In genomic region chr22:22835242-22835641, GRCh38 we compare ENCODE assay signal across 37 cellular contexts. TPM values are rescaled to one million over a fixed set of nuclear protein-coding genes. Genes with fewer than 3 reads are reported as not detected.
"Had no signal": no experiment of that assay in that cellular context is flagged by ENCODE, and none has a peak within 500 bp of the region (broad histone marks: within the 10 kb centered on the region; RNA-seq: fewer than 3 reads in every experiment).

No MANE protein-coding gene starts in this region.

- DNase-seq: activated B cell treated with CpG ODN at 0.5 μM for 24 hours; activated CD4-positive, alpha-beta memory T cell treated with anti-CD3 and anti-CD28 coated beads for 36 hours; activated CD4-positive, alpha-beta T cell treated with anti-CD3 and anti-CD28 coated beads for 4 hours; activated CD4-positive, alpha-beta T cell treated with anti-CD3 and anti-CD28 coated beads, Interleukin-2, amount 50 U/mL, for 1 hour; activated CD4-positive, alpha-beta T cell treated with anti-CD3 and anti-CD28 coated beads, Interleukin-2, amount 50 U/mL, for 4 hours; activated CD4-positive, CD25-positive, alpha-beta regulatory T cell treated with anti-CD3 and anti-CD28 coated beads, Interleukin-2, amount 50 U/mL, for 72 hours; activated CD8-positive, alpha-beta memory T cell treated with anti-CD3 and anti-CD28 coated beads, Interleukin-2, amount 50 U/mL, for 4 hours; activated CD8-positive, alpha-beta T cell treated with anti-CD3 and anti-CD28 coated beads for 36 hours; activated effector memory CD4-positive, alpha-beta T cell treated with anti-CD3 and anti-CD28 coated beads, Interleukin-2, amount 50 U/mL, for 16 hours; activated naive CD4-positive, alpha-beta T cell treated with anti-CD3 and anti-CD28 coated beads, Interleukin-2, amount 10 ng/mL, durations not matched to agents 7 days and 5 days; activated naive CD4-positive, alpha-beta T cell treated with Interleukin-2 at 50 U/mL for 16 hours; activated naive CD8-positive, alpha-beta T cell treated with anti-CD3 and anti-CD28 coated beads, Interleukin-2, amount 10 ng/mL, durations not matched to agents 7 days and 5 days; activated naive CD8-positive, alpha-beta T cell treated with anti-CD3 and anti-CD28 coated beads, Interleukin-2, amount 50 U/mL, for 24 hours; activated T-cell treated with anti-CD3 and anti-CD28 coated beads for 4 hours; activated T-cell treated with anti-CD3 and anti-CD28 coated beads, Interleukin-2, amount 50 U/mL, for 1 hour; activated T-cell treated with anti-CD3 and anti-CD28 coated beads, Interleukin-2, amount 50 U/mL, for 4 hours; activated T-cell treated with anti-CD3 and anti-CD28 coated beads, Interleukin-2, amount 50 U/mL, for 72 hours; amygdala; anterior cingulate cortex; central memory CD4-positive, alpha-beta T cell; T-helper 1 cell; T-helper 2 cell; T-helper 9 cell had no signal

- H3K27ac Mint-ChIP-seq: activated B cell treated with CpG ODN at 0.5 μM for 24 hours; activated CD4-positive, alpha-beta memory T cell treated with anti-CD3 and anti-CD28 coated beads for 36 hours; activated CD4-positive, alpha-beta T cell treated with anti-CD3 and anti-CD28 coated beads, Interleukin-2, amount 10 ng/mL, durations not matched to agents 24 days and 14 days; activated CD8-positive, alpha-beta T cell treated with anti-CD3 and anti-CD28 coated beads for 36 hours; activated naive CD4-positive, alpha-beta T cell treated with anti-CD3 and anti-CD28 coated beads, Interleukin-2, amount 10 ng/mL, durations not matched to agents 7 days and 5 days; activated naive CD4-positive, alpha-beta T cell treated with anti-CD3 and anti-CD28 coated beads, Interleukin-2, amount 50 U/mL, for 24 hours; activated naive CD8-positive, alpha-beta T cell; activated naive CD8-positive, alpha-beta T cell treated with anti-CD3 and anti-CD28 coated beads, Interleukin-2, amount 50 U/mL, for 24 hours; activated T-cell treated with anti-CD3 and anti-CD28 coated beads, Interleukin-2, amount 50 U/mL, for 72 hours; activated T-helper 1 cell treated with anti-CD3 and anti-CD28 coated beads, Interleukin-12 subunit alpha, Interleukin-12 subunit beta, Interleukin-2, Interleukin-4 antibody, amounts not matched to agents 30 ng/mL and 10 ng/mL and 1 ng/mL, durations not matched to agents 14 hours and 24 hours and 36 hours; activated T-helper 17 cell treated with anti-CD3 and anti-CD28 coated beads, Interleukin-2, amount 50 U/mL, for 72 hours; brain; T-helper 1 cell treated with Interleukin-12 subunit alpha and Interleukin-12 subunit beta and Interleukin-4 antibody, amounts not matched to agents 30 μg/mL and 1 μg/mL, for 36 hours; T-helper 2 cell treated with Interferon-gamma antibody and Interleukin-4, amounts not matched to agents 5 μg/mL and 100 μg/mL, for 36 hours had no signal

- H3K9me3 Mint-ChIP-seq: activated naive CD8-positive, alpha-beta T cell treated with anti-CD3 and anti-CD28 coated beads, Interleukin-2, amount 50 U/mL, for 24 hours; T-helper 1 cell treated with Interleukin-12 subunit alpha and Interleukin-12 subunit beta and Interleukin-4 antibody, amounts not matched to agents 30 μg/mL and 1 μg/mL, for 36 hours had no signal

- H3K4me3 ChIP-seq: ascending aorta had no signal

- H3K27me3 ChIP-seq: ascending aorta had no signal

- H3K27ac ChIP-seq: ascending aorta, VCaP had no signal

- H3K4me1 ChIP-seq: ascending aorta had no signal

- H3K36me3 Mint-ChIP-seq: activated naive CD4-positive, alpha-beta T cell treated with anti-CD3 and anti-CD28 coated beads, Interleukin-2, amount 10 ng/mL, durations not matched to agents 7 days and 5 days; activated naive CD4-positive, alpha-beta T cell treated with anti-CD3 and anti-CD28 coated beads, Interleukin-2, amount 50 U/mL, for 24 hours; brain had no signal

- ATAC-seq: activated CD8-positive, alpha-beta T cell treated with anti-CD3 and anti-CD28 coated beads for 36 hours; activated naive CD8-positive, alpha-beta T cell treated with anti-CD3 and anti-CD28 coated beads, Interleukin-2, amount 50 U/mL, for 24 hours; activated T-cell treated with anti-CD3 and anti-CD28 coated beads, Interleukin-2, amount 50 U/mL, for 4 hours; activated T-cell treated with anti-CD3 and anti-CD28 coated beads, Interleukin-2, amount 50 U/mL, for 72 hours; activated T-helper 17 cell treated with anti-CD3 and anti-CD28 coated beads, Interleukin-2, amount 50 U/mL, for 72 hours had no signal

- H3K4me1 Mint-ChIP-seq: activated T-helper 17 cell treated with anti-CD3 and anti-CD28 coated beads, Interleukin-2, amount 50 U/mL, for 72 hours; brain had no signal

- H3K9me3 ChIP-seq: ascending aorta had no signal

- H3K27me3 Mint-ChIP-seq: activated CD4-positive, alpha-beta memory T cell treated with anti-CD3 and anti-CD28 coated beads for 36 hours; activated CD8-positive, alpha-beta T cell treated with anti-CD3 and anti-CD28 coated beads for 36 hours; activated naive CD4-positive, alpha-beta T cell treated with anti-CD3 and anti-CD28 coated beads, Interleukin-2, amount 50 U/mL, for 24 hours; activated naive CD8-positive, alpha-beta T cell; activated naive CD8-positive, alpha-beta T cell treated with anti-CD3 and anti-CD28 coated beads, Interleukin-2, amount 50 U/mL, for 24 hours; activated T-helper 17 cell treated with anti-CD3 and anti-CD28 coated beads, Interleukin-2, amount 50 U/mL, for 72 hours had no signal

- FAIRE-seq: TTC549 had no signal

- H3K36me3 ChIP-seq: ascending aorta had no signal

- H3K4me3 Mint-ChIP-seq: activated B cell treated with CpG ODN at 0.5 μM for 24 hours; activated CD4-positive, alpha-beta memory T cell treated with anti-CD3 and anti-CD28 coated beads for 36 hours; activated CD4-positive, alpha-beta T cell treated with anti-CD3 and anti-CD28 coated beads, Interleukin-2, amount 10 ng/mL, durations not matched to agents 24 days and 14 days; activated CD8-positive, alpha-beta T cell treated with anti-CD3 and anti-CD28 coated beads for 36 hours; activated naive CD4-positive, alpha-beta T cell treated with anti-CD3 and anti-CD28 coated beads, Interleukin-2, amount 10 ng/mL, durations not matched to agents 7 days and 5 days; activated naive CD4-positive, alpha-beta T cell treated with anti-CD3 and anti-CD28 coated beads, Interleukin-2, amount 50 U/mL, for 24 hours; activated naive CD8-positive, alpha-beta T cell; activated naive CD8-positive, alpha-beta T cell treated with anti-CD3 and anti-CD28 coated beads, Interleukin-2, amount 10 ng/mL, durations not matched to agents 7 days and 5 days; activated naive CD8-positive, alpha-beta T cell treated with anti-CD3 and anti-CD28 coated beads, Interleukin-2, amount 50 U/mL, for 24 hours; activated T-cell treated with anti-CD3 and anti-CD28 coated beads, Interleukin-2, amount 50 U/mL, for 4 hours; activated T-cell treated with anti-CD3 and anti-CD28 coated beads, Interleukin-2, amount 50 U/mL, for 72 hours; activated T-helper 1 cell treated with anti-CD3 and anti-CD28 coated beads, Interleukin-12 subunit alpha, Interleukin-12 subunit beta, Interleukin-2, Interleukin-4 antibody, amounts not matched to agents 30 ng/mL and 10 ng/mL and 1 ng/mL, durations not matched to agents 14 hours and 24 hours and 36 hours; activated T-helper 17 cell treated with anti-CD3 and anti-CD28 coated beads, Interleukin-2, amount 50 U/mL, for 72 hours; brain; T-helper 1 cell treated with Interleukin-12 subunit alpha and Interleukin-12 subunit beta and Interleukin-4 antibody, amounts not matched to agents 30 μg/mL and 1 μg/mL, for 36 hours; T-helper 2 cell treated with Interferon-gamma antibody and Interleukin-4, amounts not matched to agents 5 μg/mL and 100 μg/mL, for 36 hours had no signal

RNA-seq across cellular contexts. Expression of gene IGLL5, which starts 52.4 kb away (rescaled TPM):
- total RNA-seq: activated CD4-positive, alpha-beta memory T cell treated with anti-CD3 and anti-CD28 coated beads for 36 hours; activated CD4-positive, alpha-beta T cell treated with anti-CD3 and anti-CD28 coated beads, Interleukin-2, amount 10 ng/mL, durations not matched to agents 24 days and 14 days; activated CD8-positive, alpha-beta memory T cell treated with anti-CD3 and anti-CD28 coated beads for 36 hours; activated CD8-positive, alpha-beta T cell treated with anti-CD3 and anti-CD28 coated beads for 36 hours; activated naive CD8-positive, alpha-beta T cell treated with anti-CD3 and anti-CD28 coated beads, Interleukin-2, amount 10 ng/mL, durations not matched to agents 7 days and 5 days; activated T-cell treated with anti-CD3 and anti-CD28 coated beads, Interleukin-2, amount 50 U/mL, for 72 hours; activated T-helper 1 cell treated with anti-CD3 and anti-CD28 coated beads, Interleukin-12 subunit alpha, Interleukin-12 subunit beta, Interleukin-2, Interleukin-4 antibody, amounts not matched to agents 30 ng/mL and 10 ng/mL and 1 ng/mL, durations not matched to agents 14 hours and 24 hours and 36 hours; activated T-helper 17 cell treated with anti-CD3 and anti-CD28 coated beads, Interleukin-2, amount 50 U/mL, for 72 hours; cardiac septum; cerebellum had no signal
